11 cellular contexts compared by ENCODE assay signal in genomic region chr12:9244894-9245293, GRCh38. TPM values are rescaled to one million over a fixed set of nuclear protein-coding genes. Genes with fewer than 3 reads are reported as not detected.
A peak's percentile ranks its signal among the peaks of the same experiment; 100 is the strongest.
DNase-seq lines count a peak whose midpoint lies in the region; ATAC-seq, FAIRE-seq and TF ChIP-seq lines count a peak whose summit lies in the region.
"Had no signal": no experiment of that assay in that cellular context is flagged by ENCODE, and none has a peak within 500 bp of the region (broad histone marks: within the 10 kb centered on the region; RNA-seq: fewer than 3 reads in every experiment).

No MANE protein-coding gene starts in this region.

- peaks cover 14% of the 10 kb centered on the region for H3K9me3 Mint-ChIP-seq in activated CD4-positive, alpha-beta T cell treated with anti-CD3 and anti-CD28 coated beads, Interleukin-2, amount 10 ng/mL, durations not matched to agents 24 days and 14 days

- CTCF ChIA-PET in HepG2 (lab: Yijun Ruan, JAX; ENCODE audit: low intra/inter-chr PET ratio, low total read pairs), result no interaction called here

- intact Hi-C loops in activated CD4-positive, alpha-beta T cell treated with anti-CD3 and anti-CD28 coated beads, Interleukin-2, amount 10 ng/mL, durations not matched to agents 24 days and 14 days (cut with micrococcal nuclease), result loop anchor here (1.0 to 10.0 kb wide), 8 partner anchors 119 to 1060 kb away; partner anchors contain the start of genes CD69, CLEC2B and CLECL1
- intact Hi-C loops in HepG2 (cut with micrococcal nuclease; ENCODE audit: unreplicated experiment), result no loop called here
- intact Hi-C loops in spleen (cut with DNase I; ENCODE audit: low total_unique reads), result loop anchor here (5.0 kb wide), 1 partner anchor 133 kb away; no protein-coding TSS in a partner anchor

- no peaks in the 10 kb centered on the region for H3K79me2 ChIP-seq in HepG2 (ENCODE audit: insufficient read depth, low read length)

- H3K36me3 Mint-ChIP-seq in activated CD4-positive, alpha-beta T cell treated with anti-CD3 and anti-CD28 coated beads, Interleukin-2, amount 10 ng/mL, durations not matched to agents 24 days and 14 days (ENCODE audit: low read depth), result peaks cover 3% of the 10 kb centered on the region

- in situ Hi-C loops in HepG2 (cut with HindIII; ENCODE audit: extremely low pct_ligation_motif_present, low pct_unique_long_range_greater_than_20kb), result no loop called here

- peak; percentile 77 for ATAC-seq in GM21717 (IDR thresholded peaks at IDR 0.05; ENCODE audit: unreplicated experiment)
- ATAC-seq in HepG2, result no peak
- ATAC-seq in GM21737 (IDR thresholded peaks at IDR 0.05; ENCODE audit: unreplicated experiment), result no peak

- peaks cover 53% of the 10 kb centered on the region for H3K4me1 ChIP-seq in HepG2 (ENCODE audit: insufficient read depth, low read length)
- peaks cover 0 to 16% (median 4%) of the 10 kb centered on the region in 6 donors for H3K4me1 ChIP-seq in spleen
- H3K4me1 ChIP-seq: BLaER1 treated with 17β-estradiol and CSF1 and Interleukin-3, amounts not matched to agents 10 nM and 100 nM had no signal

- POLR2A ChIA-PET in HepG2 (lab: Yijun Ruan, JAX), result no interaction called here

- H3K4me3 ChIP-seq in HepG2 (replicated peaks in 1 of 3; ENCODE audit: insufficient read depth in 1 of 3, low read depth in 2 of 3, low read length in 3 of 3) (no peak overlapping the region), spleen (no peak overlapping the region)
- H3K4me3 ChIP-seq: BLaER1 treated with 17β-estradiol and CSF1 and Interleukin-3, amounts not matched to agents 10 nM and 100 nM had no signal

- FAIRE-seq in HepG2 (lab: Jason Lieb, UNC) (no peak), D721Med (lab: Jason Lieb, UNC) (no peak)

- H3K27me3 ChIP-seq in HepG2 (ENCODE audit: control insufficient read depth in 1 of 2, insufficient read depth in 2 of 2, low read length in 2 of 2) (no peaks in the 10 kb centered on the region), spleen (replicated peaks in 1 of 7) (peaks cover 0 to 3% (median 0%) of the 10 kb centered on the region in 7 donors)
- H3K27me3 ChIP-seq: BLaER1 treated with 17β-estradiol and CSF1 and Interleukin-3, amounts not matched to agents 10 nM and 100 nM had no signal

- H3K9me3 ChIP-seq in HepG2 (ENCODE audit: low read length), result no peaks in the 10 kb centered on the region
- no peaks in the 10 kb centered on the region for H3K9me3 ChIP-seq in spleen
- H3K9me3 ChIP-seq: BLaER1 treated with 17β-estradiol and CSF1 and Interleukin-3, amounts not matched to agents 10 nM and 100 nM had no signal

- H3K27ac ChIP-seq in HepG2 (ENCODE audit: extremely low read length, insufficient read depth, low read length) (peak overlapping the region; percentile 53), spleen (peak overlapping the region in 3 of 8 donors; percentile 0 to 36 (median 11))
- H3K27ac ChIP-seq: BLaER1 treated with 17β-estradiol and CSF1 and Interleukin-3, amounts not matched to agents 10 nM and 100 nM had no signal

- no peak overlapping the region for H2AFZ ChIP-seq in HepG2 (ENCODE audit: low read length)

- H3K4me3 Mint-ChIP-seq in activated CD4-positive, alpha-beta T cell treated with anti-CD3 and anti-CD28 coated beads, Interleukin-2, amount 10 ng/mL, durations not matched to agents 24 days and 14 days, result peak overlapping the region; percentile 15

- peaks cover 29% of the 10 kb centered on the region for H3K4me1 Mint-ChIP-seq in activated CD4-positive, alpha-beta T cell treated with anti-CD3 and anti-CD28 coated beads, Interleukin-2, amount 10 ng/mL, durations not matched to agents 24 days and 14 days

- TF ChIP-seq POLR2A in HepG2 (IDR thresholded peaks at IDR 0.05; ENCODE audit: insufficient read depth in 1 of 2, low read depth in 2 of 2, low read length in 2 of 2) (no peak), spleen (IDR thresholded peaks at IDR 0.05) (no peak)

- peak overlapping the region; percentile 24; the same call in 1 of the 2 replicates for H3K4me2 ChIP-seq in HepG2 (ENCODE audit: low read depth, low read length)
- H3K4me2 ChIP-seq: BLaER1 treated with 17β-estradiol and CSF1 and Interleukin-3, amounts not matched to agents 10 nM and 100 nM had no signal

- no peaks in the 10 kb centered on the region for H4K20me1 ChIP-seq in HepG2 (ENCODE audit: insufficient read depth, low read length)
- H4K20me1 ChIP-seq: BLaER1 treated with 17β-estradiol and CSF1 and Interleukin-3, amounts not matched to agents 10 nM and 100 nM had no signal

- TF ChIP-seq EP300 in HepG2 (IDR thresholded peaks at IDR 0.05; ENCODE audit: low read depth in 2 of 2, low read length in 2 of 2) (no peak), HepG2 (CRISPR knock-in tag; IDR thresholded peaks at IDR 0.05; ENCODE audit: borderline replicate concordance) (no peak)

- WGBS in HepG2 (ENCODE audit: low lambda C conversion rate), result 58% methylated on average over 6 of the region's 6 CpGs
- 37 to 61% (median 56%) methylated on average over 6 of the region's 6 CpGs for WGBS in spleen, 5 donors

- 0 out of 2 replicates have a peak overlapping the region, but pooled peaks have one; percentile 35 for H3K9ac ChIP-seq in HepG2 (ENCODE audit: insufficient read depth, low read depth, low read length)
- H3K9ac ChIP-seq: BLaER1 treated with 17β-estradiol and CSF1 and Interleukin-3, amounts not matched to agents 10 nM and 100 nM had no signal

- no peaks in the 10 kb centered on the region for H3K36me3 ChIP-seq in HepG2 (replicated peaks in 1 of 2; ENCODE audit: control insufficient read depth in 1 of 2, insufficient read depth in 2 of 2, low read length in 2 of 2)
- H3K36me3 ChIP-seq in spleen, result no peaks in the 10 kb centered on the region
- H3K36me3 ChIP-seq: BLaER1 treated with 17β-estradiol and CSF1 and Interleukin-3, amounts not matched to agents 10 nM and 100 nM had no signal

- H3K27ac Mint-ChIP-seq in activated CD4-positive, alpha-beta T cell treated with anti-CD3 and anti-CD28 coated beads, Interleukin-2, amount 10 ng/mL, durations not matched to agents 24 days and 14 days, result peak overlapping the region; percentile 96

- TF ChIP-seq RAD21 in HepG2 (CRISPR knock-in tag; IDR thresholded peaks at IDR 0.05), result no peak

- DNase-seq in ELR (ENCODE audit: low read depth) (peak; percentile 4), HepG2 (ENCODE audit: low spot score) (peak; percentile 1), NCI-H510A treated with DMSO at 0.1 percent for 48 hours (lab: John Stamatoyannopoulos, UW) (no peak), spleen (no peak), D721Med (ENCODE audit: insufficient read length, low spot score) (no peak)
- peak; percentile 66 for DNase-seq in activated CD4-positive, alpha-beta T cell treated with anti-CD3 and anti-CD28 coated beads, Interleukin-2, amount 10 ng/mL, durations not matched to agents 24 days and 14 days
- DNase-seq: central memory CD4-positive, alpha-beta T cell had no signal

- TF ChIP-seq CTCF in HepG2 (CRISPR knock-in tag; IDR thresholded peaks at IDR 0.05), result no peak
- no peak for TF ChIP-seq CTCF in spleen (IDR thresholded peaks at IDR 0.05 in 8 of 11, conservative IDR thresholded peaks at IDR 0.05 in 3 of 11)
- no peak for TF ChIP-seq CTCF in D721Med (IDR thresholded peaks at IDR 0.05; ENCODE audit: insufficient read depth, missing control alignments)

- BruUV-seq in HepG2 (replicated peaks; lab: Mats Ljungman, UMichigan), result no TSS peak

- H3K27me3 Mint-ChIP-seq in activated CD4-positive, alpha-beta T cell treated with anti-CD3 and anti-CD28 coated beads, Interleukin-2, amount 10 ng/mL, durations not matched to agents 24 days and 14 days, result peaks cover 16% of the 10 kb centered on the region

TF ChIP-seq in HepG2, 621 proteins besides CTCF, POLR2A, EP300 and RAD21 (continues in another document):
- no peak for TF ChIP-seq KLF16 (CRISPR knock-in tag; IDR thresholded peaks at IDR 0.05)
- TF ChIP-seq ZNF12 (CRISPR knock-in tag; IDR thresholded peaks at IDR 0.05), result no peak
- no peak for TF ChIP-seq ZNF512 (CRISPR knock-in tag; IDR thresholded peaks at IDR 0.05)

RNA-seq across cellular contexts. Expression of gene PZP, which starts 36.7 kb away (rescaled TPM):
- not detected in 2 replicates for total RNA-seq in activated CD4-positive, alpha-beta T cell treated with anti-CD3 and anti-CD28 coated beads, Interleukin-2, amount 10 ng/mL, durations not matched to agents 24 days and 14 days
- total RNA-seq in HepG2 (2016; rRNA removed; fragmentation: Illumina TruSeq; extraction: Trizol), result 0.89 and 1.1 TPM in 2 replicates
- total RNA-seq in HepG2 (2016; cell fraction: cytosol; rRNA removed; fragmentation: Illumina TruSeq; extraction: Trizol; ENCODE audit: low read depth), result 0.26 TPM in 1 of 2 replicates, not detected in the other
- total RNA-seq in HepG2 (2016; cell fraction: insoluble cytoplasmic fraction; rRNA removed; fragmentation: Illumina TruSeq; extraction: Trizol), result 0.12 and 0.63 TPM in 2 replicates
- total RNA-seq in HepG2 (2016; cell fraction: membrane; rRNA removed; fragmentation: Illumina TruSeq; extraction: Trizol), result 0.09 TPM in 1 of 2 replicates, not detected in the other
- total RNA-seq in HepG2 (2016; cell fraction: nucleus; rRNA removed; fragmentation: Illumina TruSeq; extraction: Trizol), result 1.1 TPM in 2 replicates
- polyA plus RNA-seq in HepG2 (2011; rRNA removed), result 0.07 and 0.50 TPM in 2 replicates
- polyA plus RNA-seq in HepG2 (2011; cell fraction: cytosol; rRNA removed), result 0.04 TPM in 1 of 2 replicates, not detected in the other
- polyA plus RNA-seq in HepG2 (2011; cell fraction: nucleus; rRNA removed), result 0.09 and 0.16 TPM in 2 replicates
- 0.75 and 0.97 TPM in 2 replicates for polyA plus RNA-seq in HepG2 (2012)
- polyA plus RNA-seq in HepG2 (2016; cell fraction: cytosol; fragmentation: Illumina TruSeq; extraction: Trizol; ENCODE audit: low read depth), result 0.17 and 0.20 TPM in 2 replicates
- 0.84 and 1.7 TPM in 2 replicates for polyA plus RNA-seq in HepG2 (2016; cell fraction: insoluble cytoplasmic fraction; fragmentation: Illumina TruSeq; extraction: Trizol; ENCODE audit: low read depth)
- 0.21 and 0.30 TPM in 2 replicates for polyA plus RNA-seq in HepG2 (2016; cell fraction: membrane; fragmentation: Illumina TruSeq; extraction: Trizol; ENCODE audit: low read depth)
- polyA plus RNA-seq in HepG2 (2016; cell fraction: nucleus; fragmentation: Illumina TruSeq; extraction: Trizol; ENCODE audit: insufficient read depth, low read depth), result 0.86 and 1.7 TPM in 2 replicates
- 0.20 TPM in 1 of 2 replicates, not detected in the other for polyA minus RNA-seq in HepG2 (2011; rRNA and poly(A)+ RNA removed; ENCODE audit: low replicate concordance)
- not detected in 2 replicates for polyA minus RNA-seq in HepG2 (2011; cell fraction: cytosol; rRNA and poly(A)+ RNA removed)
- 0.25 and 0.26 TPM in 2 replicates for polyA minus RNA-seq in HepG2 (2011; cell fraction: nucleus; rRNA and poly(A)+ RNA removed)
- 1 to 10 TPM in 5 of 7 donors, under 1 TPM in 2; 0.68 to 3.0 (median 1.3) TPM for total RNA-seq in spleen
- under 1 TPM; 0.06 to 0.70 (median 0.35) TPM for polyA plus RNA-seq in spleen
- total RNA-seq: renal cortical epithelial cell had no signal

Comparison
In these comparisons a context has a peak if more than half of its experiments do, and no peak if none do; other contexts are left out.
1. DNase-seq: peak in ELR (single experiment), activated CD4-positive, alpha-beta T cell treated with anti-CD3 and anti-CD28 coated beads, Interleukin-2, amount 10 ng/mL, durations not matched to agents 24 days and 14 days (single experiment) and HepG2 (single experiment); none in NCI-H510A treated with DMSO at 0.1 percent for 48 hours (single experiment), spleen (single experiment) and D721Med (single experiment).